Comparison of ENCODE assay signal across 10 cellular contexts in the genomic region with DNA sequence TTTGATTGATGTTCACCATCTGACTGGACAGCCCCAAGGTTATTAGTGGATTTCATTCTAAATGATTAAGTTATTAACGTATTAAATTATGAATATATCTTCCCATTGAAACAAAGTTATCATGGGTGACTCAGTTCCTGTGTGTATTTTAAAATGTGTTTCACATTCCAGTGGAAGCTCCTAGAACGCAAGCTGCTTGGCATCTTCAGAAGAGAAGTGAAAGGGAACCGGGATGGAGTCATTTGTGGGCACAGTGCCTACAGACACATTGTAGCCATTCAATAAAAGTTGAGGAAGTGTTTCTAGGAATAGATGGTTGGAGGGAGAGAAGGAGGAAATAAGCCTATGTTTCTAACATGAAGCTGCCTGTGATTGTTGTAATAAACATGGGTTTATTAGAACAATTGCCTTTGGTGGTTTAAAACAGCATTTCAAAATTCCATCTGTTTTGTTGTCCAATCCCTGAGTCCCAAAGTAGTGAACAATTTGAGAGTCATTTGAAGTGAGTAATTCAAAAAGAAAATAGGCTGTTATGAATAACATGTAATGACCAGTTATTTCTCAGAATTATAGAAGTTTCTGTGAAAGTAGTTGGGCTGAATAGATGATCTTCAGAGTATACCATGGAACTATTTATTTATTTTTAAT.
A peak's percentile ranks its signal among the peaks of the same experiment; 100 is the strongest.
DNase-seq lines count a peak whose midpoint lies in the region; ATAC-seq and TF ChIP-seq lines count a peak whose summit lies in the region.
"Had no signal": no experiment of that assay in that cellular context is flagged by ENCODE, and none has a peak within 500 bp of the region (broad histone marks: within the 10 kb centered on the region; RNA-seq: fewer than 3 reads in every experiment).

No MANE protein-coding gene starts in this region.

- no peaks in the 10 kb centered on the region for H3K27me3 ChIP-seq in aorta (ENCODE audit: control insufficient read depth in 1 of 2, insufficient read depth in 2 of 2, low read length in 1 of 2)

- DNase-seq in DMS53 (lab: John Stamatoyannopoulos, UW) (peak; percentile 18), DMS53 treated with DMSO at 0.1 percent for 48 hours (lab: John Stamatoyannopoulos, UW; ENCODE audit: unreplicated experiment) (no peak), chondrocyte (ENCODE audit: low spot score) (no peak), kidney glomerular epithelial cell (lab: John Stamatoyannopoulos, UW) (peak; percentile 89), aorta (peak; percentile 75 to 79), NCI-H1694 treated with DMSO at 0.1 percent for 48 hours (lab: John Stamatoyannopoulos, UW) (no peak), occipital lobe (lab: John Stamatoyannopoulos, UW) (no peak)
- no peak for DNase-seq in activated CD4-positive, alpha-beta T cell treated with anti-CD3 and anti-CD28 coated beads, Interleukin-2, amount 50 U/mL, for 4 hours
- DNase-seq: 8988T; activated naive CD4-positive, alpha-beta T cell had no signal

- H3K36me3 ChIP-seq in aorta (ENCODE audit: control insufficient read depth in 1 of 2, insufficient read depth in 2 of 2, low read length in 1 of 2) = no peaks in the 10 kb centered on the region

- ATAC-seq in aorta (ENCODE audit: low FRiP score) = peak; percentile 70

- H3K27ac ChIP-seq in aorta (ENCODE audit: low read depth in 1 of 2, low read length in 2 of 2) = no peak overlapping the region

- no peak overlapping the region for H3K4me3 ChIP-seq in aorta (ENCODE audit: low read length in 2 of 2)

- peaks cover 2% of the 10 kb centered on the region for H3K36me3 Mint-ChIP-seq in chondrocyte (ENCODE audit: low read depth)

- H3K4me1 ChIP-seq in aorta (ENCODE audit: control insufficient read depth in 1 of 2, insufficient read depth in 2 of 2, low read length in 2 of 2) = peaks cover 0 to 9% of the 10 kb centered on the region in 2 donors

- H3K9me3 ChIP-seq in aorta (ENCODE audit: control insufficient read depth, low read length) = no peaks in the 10 kb centered on the region

- H3K27ac Mint-ChIP-seq in chondrocyte (ENCODE audit: unreplicated experiment) = peak overlapping the region; percentile 60

- no peak overlapping the region for H3K4me3 Mint-ChIP-seq in chondrocyte (ENCODE audit: unreplicated experiment)

- intact Hi-C loops in aorta (cut with DNase I) = loop anchor here in 1 of 2 donors (10.0 kb wide), 1 partner anchor 145 kb away; a partner anchor contains a TSS

- TF ChIP-seq CTCF in chondrocyte (IDR thresholded peaks at IDR 0.05) = no peak

- WGBS in aorta, 2 donors = 0 to 1% methylated on average over 3 of the region's 3 CpGs

- no peaks in the 10 kb centered on the region for H3K27me3 Mint-ChIP-seq in chondrocyte (ENCODE audit: low read depth)

- H3K9me3 Mint-ChIP-seq in chondrocyte (ENCODE audit: low read depth) = no peaks in the 10 kb centered on the region

- H3K4me1 Mint-ChIP-seq in chondrocyte (ENCODE audit: low read depth) = peaks cover 20% of the 10 kb centered on the region

Comparison
In these comparisons a context has a peak if more than half of its experiments do, and no peak if none do; other contexts are left out.
1. DNase-seq: peak in DMS53 (single experiment), kidney glomerular epithelial cell (single experiment) and aorta (2 of 2); none in DMS53 treated with DMSO at 0.1 percent for 48 hours (single experiment), chondrocyte (single experiment), NCI-H1694 treated with DMSO at 0.1 percent for 48 hours (single experiment), activated CD4-positive, alpha-beta T cell treated with anti-CD3 and anti-CD28 coated beads, Interleukin-2, amount 50 U/mL, for 4 hours (0 of 2) and occipital lobe (single experiment).